8 cellular contexts compared by ENCODE assay signal in the genomic region with DNA sequence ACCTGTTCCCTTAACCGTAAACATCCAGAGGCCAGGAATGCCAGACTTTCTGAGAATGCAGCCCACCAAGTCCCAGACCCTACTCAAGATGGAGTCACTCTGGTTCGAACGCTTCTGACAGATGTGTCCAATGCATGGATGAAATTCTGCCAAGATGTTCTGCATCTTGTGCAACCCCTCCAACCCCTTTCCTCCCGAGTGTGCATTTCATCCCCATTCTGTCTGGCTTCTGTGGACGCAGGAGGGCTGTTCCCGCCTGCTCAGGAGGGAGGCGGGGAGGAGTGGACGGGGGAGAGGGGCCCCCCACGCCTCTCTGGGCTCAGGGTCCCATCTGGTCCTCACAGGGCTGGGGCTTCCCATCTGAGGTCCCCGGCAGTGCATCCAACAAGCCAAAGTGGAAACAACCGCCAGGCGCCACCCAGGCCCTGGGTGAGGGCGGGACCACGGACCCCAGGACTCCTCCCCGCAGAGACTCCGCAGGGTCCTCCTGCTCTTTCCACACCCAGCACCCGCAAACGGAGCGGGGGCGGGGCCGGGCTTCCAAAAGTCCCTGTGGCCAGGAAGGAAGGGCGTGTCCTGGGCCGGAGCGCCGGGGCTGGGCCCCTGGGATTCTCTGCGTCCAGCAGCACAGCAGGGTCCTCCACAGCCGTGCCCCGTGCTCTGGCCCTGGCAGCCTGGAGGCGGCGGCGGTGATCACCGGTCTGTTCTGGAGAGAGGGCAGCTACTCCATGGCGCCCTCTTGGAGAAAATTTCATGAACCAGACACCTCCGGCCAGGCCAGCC. TPM values are rescaled to one million over a fixed set of nuclear protein-coding genes. Genes with fewer than 3 reads are reported as not detected.
A peak's percentile ranks its signal among the peaks of the same experiment; 100 is the strongest.
DNase-seq lines count a peak whose midpoint lies in the region; ATAC-seq and TF ChIP-seq lines count a peak whose summit lies in the region.

No MANE protein-coding gene starts in this region.

- no peaks in the 10 kb centered on the region for H3K27me3 Mint-ChIP-seq in endodermal cell (ENCODE audit: insufficient read depth)

- H3K27ac Mint-ChIP-seq in endodermal cell, result no peak overlapping the region

- H3K36me3 Mint-ChIP-seq in endodermal cell (ENCODE audit: low read depth), result peaks cover 20% of the 10 kb centered on the region

- WGBS in endodermal cell (ENCODE audit: insufficient coverage in 1 of 2, insufficient read length in 1 of 2), 2 experiments, result 44 to 53% methylated on average over 21 to 34 of the region's 34 CpGs

- no peaks in the 10 kb centered on the region for H3K9me3 Mint-ChIP-seq in endodermal cell

- peak; percentile 45 for DNase-seq in AG10803 (ENCODE audit: low read depth)
- DNase-seq in NCI-H1694 (lab: John Stamatoyannopoulos, UW), result peak; percentile 69
- DNase-seq in activated CD4-positive, alpha-beta T cell treated with anti-CD3 and anti-CD28 coated beads, Interleukin-2, amount 50 U/mL, for 24 hours (ENCODE audit: low read depth in 1 of 2, low spot score in 1 of 2), result peak; percentile 21 to 43
- DNase-seq in endodermal cell, result peak; percentile 95
- DNase-seq in midbrain (lab: John Stamatoyannopoulos, UW), result peak; percentile 49
- DNase-seq in stimulated activated naive CD4-positive, alpha-beta T cell (lab: John Stamatoyannopoulos, UW), result peak; percentile 25 to 61 (median 42)

- H3K9ac ChIP-seq in endodermal cell (ENCODE audit: extremely low read depth, low read length, poor library complexity, severe bottlenecking), result no peak overlapping the region

- H3K27me3 ChIP-seq in endodermal cell (ENCODE audit: control insufficient read depth, insufficient read depth, low read length, poor library complexity, severe bottlenecking), result no peaks in the 10 kb centered on the region

- ATAC-seq in HG03521 (IDR thresholded peaks at IDR 0.05; ENCODE audit: unreplicated experiment), result no peak

- H3K9me3 ChIP-seq in endodermal cell (ENCODE audit: control insufficient read depth, low read length), result no peaks in the 10 kb centered on the region

- TF ChIP-seq POLR2A in GM18951 (IDR thresholded peaks at IDR 0.05; ENCODE audit: extremely low read depth, insufficient read depth, insufficient read length), result peak; percentile 39

- peak; percentile 39 for TF ChIP-seq CTCF in AG10803 (conservative IDR thresholded peaks at IDR 0.05; ENCODE audit: low read length)
- TF ChIP-seq CTCF in endodermal cell (conservative IDR thresholded peaks at IDR 0.05), result peak; percentile 73

- H3K4me3 Mint-ChIP-seq in endodermal cell, result peak overlapping the region; percentile 48

- no peak overlapping the region for H3K27ac ChIP-seq in endodermal cell (ENCODE audit: low read depth, low read length)

- in situ Hi-C loops in GM18951 (cut with MboI; ENCODE audit: low sequenced_read_pairs, unreplicated experiment), result no loop called here

- H3K4me1 ChIP-seq in endodermal cell (ENCODE audit: control insufficient read depth, insufficient read depth, low read length), result no peaks in the 10 kb centered on the region

- peaks cover 17% of the 10 kb centered on the region for H3K36me3 ChIP-seq in endodermal cell (ENCODE audit: control insufficient read depth, insufficient read depth, low read length)

- H3K4me1 Mint-ChIP-seq in endodermal cell, result peaks cover 12% of the 10 kb centered on the region

- H3K4me3 ChIP-seq in AG10803 (ENCODE audit: low read length) (peak overlapping the region; percentile 52), endodermal cell (ENCODE audit: low read length) (no peak overlapping the region)

RNA-seq across cellular contexts. Expression of a gene that starts 27.7 kb away (rescaled TPM):
- total RNA-seq in endodermal cell, result 10 to 100 TPM; 79.5 to 96.4 TPM
- polyA plus RNA-seq in endodermal cell (2013, experiment 1 of 2), result 123 TPM
- polyA plus RNA-seq in endodermal cell (2013, experiment 2 of 2), result 111 TPM

RNA-seq across cellular contexts. Expression of a gene that starts 27.9 kb away (rescaled TPM):
- total RNA-seq in endodermal cell, result 100 to 1,000 TPM; 155 to 168 TPM
- 225 TPM for polyA plus RNA-seq in endodermal cell (2013, experiment 1 of 2)
- 224 TPM for polyA plus RNA-seq in endodermal cell (2013, experiment 2 of 2)

RNA-seq across cellular contexts. Expression of a gene that starts 44.0 kb away (rescaled TPM):
- total RNA-seq in endodermal cell, result 10 to 100 TPM; 84.0 to 84.8 TPM
- polyA plus RNA-seq in endodermal cell (2013, experiment 1 of 2), result 75.0 TPM
- polyA plus RNA-seq in endodermal cell (2013, experiment 2 of 2), result 63.5 TPM

Comparison
In these comparisons a context has a peak if more than half of its experiments do, and no peak if none do; other contexts are left out.
1. DNase-seq: peak in every context shown above with its lines; median percentile 95 in endodermal cell; 69 in NCI-H1694; 49 in midbrain; 45 in AG10803; 42 in stimulated activated naive CD4-positive, alpha-beta T cell; 32 in activated CD4-positive, alpha-beta T cell treated with anti-CD3 and anti-CD28 coated beads, Interleukin-2, amount 50 U/mL, for 24 hours.